ENCODE assay signal across 1 cellular context in the genomic region with DNA sequence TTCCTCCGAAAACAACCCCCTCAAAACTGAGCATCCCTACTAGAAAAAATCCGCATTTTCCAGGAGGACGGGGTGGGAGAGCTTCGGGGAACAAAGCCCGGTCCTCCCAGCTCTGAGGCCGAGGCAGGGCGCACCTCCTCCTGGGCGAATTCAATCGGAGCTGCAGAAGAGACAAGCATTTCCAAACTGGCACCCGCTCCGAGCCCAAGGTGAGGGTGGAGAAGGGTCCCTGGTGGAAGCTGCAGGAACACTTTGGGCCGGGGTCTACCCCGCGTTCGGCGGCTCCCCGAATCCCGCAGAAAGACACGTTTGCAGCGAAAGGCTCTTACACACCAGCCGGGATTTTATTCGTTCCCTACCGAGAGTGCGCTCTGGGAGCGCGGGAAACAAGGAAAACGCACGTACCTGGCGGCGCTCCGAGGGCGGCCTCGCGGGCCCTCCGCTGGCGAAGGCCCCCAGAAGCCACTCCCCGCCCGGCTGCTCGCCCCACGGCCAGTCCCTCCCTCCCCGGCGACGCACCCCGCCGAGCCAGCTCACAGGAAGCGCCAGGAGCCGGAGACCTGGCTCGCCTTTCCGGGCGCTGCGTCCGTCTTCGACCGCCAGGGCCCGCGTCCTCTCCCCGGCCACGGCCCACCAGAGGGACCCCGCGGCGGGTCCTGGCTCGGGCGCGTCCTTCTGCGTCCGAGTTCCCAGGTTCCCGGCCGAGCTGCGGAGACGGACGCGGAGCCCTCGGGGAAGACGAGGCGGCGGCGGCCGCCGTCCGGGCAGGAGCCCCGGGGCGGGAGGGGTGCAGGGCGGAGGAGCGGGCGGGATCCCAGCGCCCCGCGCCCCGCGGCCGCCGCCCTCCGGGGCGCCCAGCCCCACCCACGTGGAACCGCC.
A peak's percentile ranks its signal among the peaks of the same experiment; 100 is the strongest.
TF ChIP-seq lines count a peak whose summit lies in the region.

No MANE protein-coding gene starts in this region.

TF ChIP-seq in HepG2, 621 proteins besides CTCF, POLR2A, EP300 and RAD21 (continued from another document and continues in another):
- TF ChIP-seq REL (CRISPR knock-in tag; conservative IDR thresholded peaks at IDR 0.05), result peak; percentile 91
- TF ChIP-seq CHD2 (IDR thresholded peaks at IDR 0.05; ENCODE audit: low read depth, low read length), result no peak
- TF ChIP-seq MBNL3 (CRISPR knock-in tag; conservative IDR thresholded peaks at IDR 0.05), result no peak
- TF ChIP-seq SNAI1 (CRISPR knock-in tag; IDR thresholded peaks at IDR 0.05; ENCODE audit: borderline replicate concordance), result no peak
- TF ChIP-seq GABPB1 (CRISPR knock-in tag; IDR thresholded peaks at IDR 0.05), result peak; percentile 77; the same call in 1 of the 2 replicates
- TF ChIP-seq ZNF609 (CRISPR knock-in tag; IDR thresholded peaks at IDR 0.05; ENCODE audit: borderline replicate concordance), result no peak
- TF ChIP-seq MIER2 (CRISPR knock-in tag; IDR thresholded peaks at IDR 0.05), result no peak
- peak; percentile 65; the same call in 1 of the 2 replicates for TF ChIP-seq ZNF333 (CRISPR knock-in tag; IDR thresholded peaks at IDR 0.05; ENCODE audit: borderline replicate concordance)
- peak; percentile 59 for TF ChIP-seq ERF (CRISPR knock-in tag; IDR thresholded peaks at IDR 0.05)
- TF ChIP-seq ZNF296 (CRISPR knock-in tag; conservative IDR thresholded peaks at IDR 0.05), result no peak
- no peak for TF ChIP-seq HDAC6 (IDR thresholded peaks at IDR 0.05; ENCODE audit: low read depth, low read length)
- TF ChIP-seq ZNF253 (CRISPR knock-in tag; IDR thresholded peaks at IDR 0.05; ENCODE audit: borderline replicate concordance), result no peak; the same call in 1 of the 2 replicates
- no peak for TF ChIP-seq RFXANK (CRISPR knock-in tag; IDR thresholded peaks at IDR 0.05)
- TF ChIP-seq, protein P1, sequence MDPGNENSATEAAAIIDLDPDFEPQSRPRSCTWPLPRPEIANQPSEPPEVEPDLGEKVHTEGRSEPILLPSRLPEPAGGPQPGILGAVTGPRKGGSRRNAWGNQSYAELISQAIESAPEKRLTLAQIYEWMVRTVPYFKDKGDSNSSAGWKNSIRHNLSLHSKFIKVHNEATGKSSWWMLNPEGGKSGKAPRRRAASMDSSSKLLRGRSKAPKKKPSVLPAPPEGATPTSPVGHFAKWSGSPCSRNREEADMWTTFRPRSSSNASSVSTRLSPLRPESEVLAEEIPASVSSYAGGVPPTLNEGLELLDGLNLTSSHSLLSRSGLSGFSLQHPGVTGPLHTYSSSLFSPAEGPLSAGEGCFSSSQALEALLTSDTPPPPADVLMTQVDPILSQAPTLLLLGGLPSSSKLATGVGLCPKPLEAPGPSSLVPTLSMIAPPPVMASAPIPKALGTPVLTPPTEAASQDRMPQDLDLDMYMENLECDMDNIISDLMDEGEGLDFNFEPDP (CRISPR knock-in tag; conservative IDR thresholded peaks at IDR 0.05), result 0 out of 2 replicates have a peak, but pooled peaks have one; percentile 75
- no peak for TF ChIP-seq ZBTB8A (CRISPR knock-in tag; IDR thresholded peaks at IDR 0.05; ENCODE audit: borderline replicate concordance, low read depth)
- TF ChIP-seq TBP (CRISPR knock-in tag; IDR thresholded peaks at IDR 0.05), result no peak
- no peak for TF ChIP-seq RORA (CRISPR knock-in tag; IDR thresholded peaks at IDR 0.05)
- TF ChIP-seq ZNF550 (CRISPR knock-in tag; IDR thresholded peaks at IDR 0.05; ENCODE audit: borderline replicate concordance), result no peak
- TF ChIP-seq KLF9 (CRISPR knock-in tag; IDR thresholded peaks at IDR 0.05; ENCODE audit: low read depth), result no peak
- TF ChIP-seq ISX (CRISPR knock-in tag; conservative IDR thresholded peaks at IDR 0.05), result no peak
- TF ChIP-seq KDM3A (CRISPR knock-in tag; IDR thresholded peaks at IDR 0.05; ENCODE audit: low read depth), result no peak
- TF ChIP-seq ONECUT2 (CRISPR knock-in tag; IDR thresholded peaks at IDR 0.05), result no peak
- peak; percentile 73 to 85 for TF ChIP-seq HMGXB4 (CRISPR knock-in tag; IDR thresholded peaks at IDR 0.05; ENCODE audit: borderline replicate concordance in 1 of 2, low read depth in 1 of 2)
- TF ChIP-seq LCORL (IDR thresholded peaks at IDR 0.05), result no peak
- peak; percentile 56; the same call in 1 of the 2 replicates for TF ChIP-seq LCORL (CRISPR knock-in tag; IDR thresholded peaks at IDR 0.05)
- TF ChIP-seq GATA4 (IDR thresholded peaks at IDR 0.05; ENCODE audit: borderline replicate concordance, low read depth), result no peak
- TF ChIP-seq ATF7-NPFF (CRISPR knock-in tag; IDR thresholded peaks at IDR 0.05; ENCODE audit: low read depth), result peak; percentile 78
- TF ChIP-seq REXO4 (CRISPR knock-in tag; IDR thresholded peaks at IDR 0.05; ENCODE audit: borderline replicate concordance), result no peak; the same call in 1 of the 2 replicates
- TF ChIP-seq PCBP1 (IDR thresholded peaks at IDR 0.05; ENCODE audit: borderline replicate concordance, low read depth, low read length), result 0 out of 2 replicates have a peak, but pooled peaks have one; percentile 23
- TF ChIP-seq SMAD1 (CRISPR knock-in tag; IDR thresholded peaks at IDR 0.05; ENCODE audit: borderline replicate concordance, low read depth), result peak; percentile 79; the same call in 1 of the 2 replicates
- 0 out of 2 replicates have a peak, but pooled peaks have one; percentile 49 for TF ChIP-seq ZNF331 (CRISPR knock-in tag; IDR thresholded peaks at IDR 0.05)
- peak; percentile 23; the same call in 1 of the 2 replicates for TF ChIP-seq ZNF263 (CRISPR knock-in tag; IDR thresholded peaks at IDR 0.05)
- TF ChIP-seq MED13 (CRISPR knock-in tag; IDR thresholded peaks at IDR 0.05), result no peak; the same call in 1 of the 2 replicates
- TF ChIP-seq ZNF33B (CRISPR knock-in tag; IDR thresholded peaks at IDR 0.05), result no peak
- TF ChIP-seq ZNF530 (CRISPR knock-in tag; IDR thresholded peaks at IDR 0.05; ENCODE audit: low read depth), result 0 out of 2 replicates have a peak, but pooled peaks have one; percentile 23
- no peak for TF ChIP-seq ZNF639 (CRISPR knock-in tag; conservative IDR thresholded peaks at IDR 0.05)
- TF ChIP-seq CREB1 (IDR thresholded peaks at IDR 0.05), result no peak
- TF ChIP-seq CREB1 (CRISPR knock-in tag; IDR thresholded peaks at IDR 0.05), result no peak
- no peak for TF ChIP-seq ZNF724P (CRISPR knock-in tag; IDR thresholded peaks at IDR 0.05; ENCODE audit: borderline replicate concordance)
- no peak for TF ChIP-seq HNF4A (CRISPR knock-in tag; IDR thresholded peaks at IDR 0.05)
- TF ChIP-seq SRSF9 (IDR thresholded peaks at IDR 0.05; ENCODE audit: borderline replicate concordance, insufficient read depth, low read depth, low read length, poor library complexity, severe bottlenecking), result no peak
- TF ChIP-seq ZNF496 (CRISPR knock-in tag; IDR thresholded peaks at IDR 0.05; ENCODE audit: insufficient replicate concordance), result no peak
- TF ChIP-seq, protein P2, sequence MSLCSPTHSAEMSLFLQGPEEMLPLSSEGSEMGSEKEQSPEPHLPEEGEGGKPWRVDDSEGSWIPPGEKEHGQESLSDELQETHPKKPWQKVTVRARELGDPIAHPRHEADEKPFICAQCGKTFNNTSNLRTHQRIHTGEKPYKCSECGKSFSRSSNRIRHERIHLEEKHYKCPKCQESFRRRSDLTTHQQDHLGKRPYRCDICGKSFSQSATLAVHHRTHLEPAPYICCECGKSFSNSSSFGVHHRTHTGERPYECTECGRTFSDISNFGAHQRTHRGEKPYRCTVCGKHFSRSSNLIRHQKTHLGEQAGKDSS (CRISPR knock-in tag; IDR thresholded peaks at IDR 0.05; ENCODE audit: borderline replicate concordance, low read depth), result peak; percentile 80
- TF ChIP-seq SP5 (CRISPR knock-in tag; IDR thresholded peaks at IDR 0.05; ENCODE audit: borderline replicate concordance, low read depth), result peak; percentile 53; the same call in 1 of the 2 replicates
- TF ChIP-seq NONO (IDR thresholded peaks at IDR 0.05), result no peak
- peak; percentile 31; the same call in 1 of the 2 replicates for TF ChIP-seq NONO (CRISPR knock-in tag; conservative IDR thresholded peaks at IDR 0.05)
- peak; percentile 36; the same call in 1 of the 2 replicates for TF ChIP-seq ARNTL (CRISPR knock-in tag; IDR thresholded peaks at IDR 0.05)
- peak; percentile 85 for TF ChIP-seq ZNF142 (CRISPR knock-in tag; IDR thresholded peaks at IDR 0.05)
- TF ChIP-seq CAMTA2 (CRISPR knock-in tag; IDR thresholded peaks at IDR 0.05; ENCODE audit: borderline replicate concordance), result 0 out of 2 replicates have a peak, but pooled peaks have one; percentile 32
